ENCODE assay signal across 30 cellular contexts in the genomic region with DNA sequence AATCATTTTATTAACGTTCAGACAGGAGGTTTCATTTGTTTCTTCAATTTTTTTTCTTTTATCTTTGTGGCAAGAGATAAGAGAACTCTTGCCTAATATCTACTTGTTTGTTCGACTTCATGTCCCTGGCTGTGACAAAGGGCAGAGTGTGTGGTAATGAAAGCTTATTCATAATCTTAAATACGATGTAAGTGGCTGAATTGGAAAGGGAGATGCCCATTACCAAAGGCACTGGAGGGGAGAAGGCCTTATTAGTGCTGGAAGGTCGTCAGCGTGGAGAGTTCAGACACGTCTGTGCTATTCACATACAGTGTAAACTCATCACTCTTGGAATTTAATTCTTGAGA.
"Had no signal": no experiment of that assay in that cellular context is flagged by ENCODE, and none has a peak within 500 bp of the region (broad histone marks: within the 10 kb centered on the region; RNA-seq: fewer than 3 reads in every experiment).

No MANE protein-coding gene starts in this region.

- H3K36me3 ChIP-seq: esophagus muscularis mucosa, gastrocnemius medialis, neutrophil, stomach, thyroid gland, upper lobe of left lung, vagina had no signal

- H3K27me3 Mint-ChIP-seq: activated CD4-positive, alpha-beta memory T cell treated with anti-CD3 and anti-CD28 coated beads, Interleukin-2, amount 10 ng/mL, durations not matched to agents 7 days and 5 days; activated CD4-positive, alpha-beta T cell treated with anti-CD3 and anti-CD28 coated beads, Interleukin-2, amount 10 ng/mL, durations not matched to agents 24 days and 14 days; activated naive CD4-positive, alpha-beta T cell treated with anti-CD3 and anti-CD28 coated beads, Interleukin-2, amount 10 ng/mL, durations not matched to agents 7 days and 5 days; activated naive CD8-positive, alpha-beta T cell treated with anti-CD3 and anti-CD28 coated beads, Interleukin-2, amount 10 ng/mL, durations not matched to agents 7 days and 5 days; activated T-cell treated with anti-CD3 and anti-CD28 coated beads, Interleukin-2, amount 50 U/mL, for 24 hours; central memory CD8-positive, alpha-beta T cell; stimulated activated naive B cell treated with anti-CD40 and anti-IgM and Interleukin-4, amounts not matched to agents 10 μg/mL and 1 μg/mL and 100 μg/mL, for 72 hours had no signal

- H3K27me3 ChIP-seq: esophagus muscularis mucosa, gastrocnemius medialis, neutrophil, stomach, thyroid gland, upper lobe of left lung, vagina had no signal

- H3K27ac ChIP-seq: esophagus muscularis mucosa, gastrocnemius medialis, neutrophil, psoas muscle, stomach, thyroid gland, upper lobe of left lung, vagina, VCaP had no signal

- H3K4me1 Mint-ChIP-seq: activated CD4-positive, alpha-beta memory T cell treated with anti-CD3 and anti-CD28 coated beads, Interleukin-2, amount 10 ng/mL, durations not matched to agents 7 days and 5 days; activated CD4-positive, alpha-beta T cell treated with anti-CD3 and anti-CD28 coated beads, Interleukin-2, amount 10 ng/mL, durations not matched to agents 24 days and 14 days; activated naive CD4-positive, alpha-beta T cell treated with anti-CD3 and anti-CD28 coated beads, Interleukin-2, amount 10 ng/mL, durations not matched to agents 7 days and 5 days; activated naive CD8-positive, alpha-beta T cell treated with anti-CD3 and anti-CD28 coated beads, Interleukin-2, amount 10 ng/mL, durations not matched to agents 7 days and 5 days; central memory CD8-positive, alpha-beta T cell; nephron; stimulated activated naive B cell treated with anti-CD40 and anti-IgM and Interleukin-4, amounts not matched to agents 10 μg/mL and 1 μg/mL and 100 μg/mL, for 72 hours had no signal

- H3K4me3 Mint-ChIP-seq: activated CD4-positive, alpha-beta memory T cell treated with anti-CD3 and anti-CD28 coated beads, Interleukin-2, amount 10 ng/mL, durations not matched to agents 7 days and 5 days; activated CD4-positive, alpha-beta T cell treated with anti-CD3 and anti-CD28 coated beads, Interleukin-2, amount 10 ng/mL, durations not matched to agents 24 days and 14 days; activated naive CD4-positive, alpha-beta T cell treated with anti-CD3 and anti-CD28 coated beads, Interleukin-2, amount 10 ng/mL, durations not matched to agents 7 days and 5 days; activated naive CD8-positive, alpha-beta T cell treated with anti-CD3 and anti-CD28 coated beads, Interleukin-2, amount 10 ng/mL, durations not matched to agents 7 days and 5 days; activated T-cell treated with anti-CD3 and anti-CD28 coated beads, Interleukin-2, amount 50 U/mL, for 24 hours; central memory CD8-positive, alpha-beta T cell; nephron; stimulated activated naive B cell treated with anti-CD40 and anti-IgM and Interleukin-4, amounts not matched to agents 10 μg/mL and 1 μg/mL and 100 μg/mL, for 72 hours; T-helper 2 cell treated with Interferon-gamma antibody and Interleukin-4, amounts not matched to agents 5 μg/mL and 100 μg/mL, for 36 hours had no signal

- H3K9me3 ChIP-seq: esophagus muscularis mucosa, gastrocnemius medialis, neutrophil, psoas muscle, thyroid gland, vagina had no signal

- ATAC-seq: gastrocnemius medialis; psoas muscle; stimulated activated naive B cell treated with anti-CD40 and anti-IgM and Interleukin-4, amounts not matched to agents 10 μg/mL and 1 μg/mL and 100 μg/mL, for 72 hours had no signal

- H3K4me3 ChIP-seq: esophagus muscularis mucosa, gastrocnemius medialis, lung, psoas muscle, stomach, thyroid gland, upper lobe of left lung, vagina had no signal

- H3K27ac Mint-ChIP-seq: activated CD4-positive, alpha-beta memory T cell treated with anti-CD3 and anti-CD28 coated beads, Interleukin-2, amount 10 ng/mL, durations not matched to agents 7 days and 5 days; activated CD4-positive, alpha-beta T cell treated with anti-CD3 and anti-CD28 coated beads, Interleukin-2, amount 10 ng/mL, durations not matched to agents 24 days and 14 days; activated naive CD4-positive, alpha-beta T cell treated with anti-CD3 and anti-CD28 coated beads, Interleukin-2, amount 10 ng/mL, durations not matched to agents 7 days and 5 days; activated naive CD8-positive, alpha-beta T cell treated with anti-CD3 and anti-CD28 coated beads, Interleukin-2, amount 10 ng/mL, durations not matched to agents 7 days and 5 days; activated T-cell treated with anti-CD3 and anti-CD28 coated beads, Interleukin-2, amount 50 U/mL, for 24 hours; nephron; stimulated activated naive B cell treated with anti-CD40 and anti-IgM and Interleukin-4, amounts not matched to agents 10 μg/mL and 1 μg/mL and 100 μg/mL, for 72 hours; T-helper 2 cell treated with Interferon-gamma antibody and Interleukin-4, amounts not matched to agents 5 μg/mL and 100 μg/mL, for 36 hours had no signal

- H3K9me3 Mint-ChIP-seq: activated CD4-positive, alpha-beta memory T cell treated with anti-CD3 and anti-CD28 coated beads, Interleukin-2, amount 10 ng/mL, durations not matched to agents 7 days and 5 days; activated CD4-positive, alpha-beta T cell treated with anti-CD3 and anti-CD28 coated beads, Interleukin-2, amount 10 ng/mL, durations not matched to agents 24 days and 14 days; activated naive CD4-positive, alpha-beta T cell treated with anti-CD3 and anti-CD28 coated beads, Interleukin-2, amount 10 ng/mL, durations not matched to agents 7 days and 5 days; activated naive CD8-positive, alpha-beta T cell treated with anti-CD3 and anti-CD28 coated beads, Interleukin-2, amount 10 ng/mL, durations not matched to agents 7 days and 5 days; activated T-cell treated with anti-CD3 and anti-CD28 coated beads, Interleukin-2, amount 50 U/mL, for 24 hours; central memory CD8-positive, alpha-beta T cell; nephron; stimulated activated naive B cell treated with anti-CD40 and anti-IgM and Interleukin-4, amounts not matched to agents 10 μg/mL and 1 μg/mL and 100 μg/mL, for 72 hours; T-helper 2 cell treated with Interferon-gamma antibody and Interleukin-4, amounts not matched to agents 5 μg/mL and 100 μg/mL, for 36 hours had no signal

- DNase-seq: activated CD4-positive, alpha-beta memory T cell treated with anti-CD3 and anti-CD28 coated beads, Interleukin-2, amount 10 ng/mL, durations not matched to agents 7 days and 5 days; activated CD4-positive, alpha-beta T cell treated with anti-CD3 and anti-CD28 coated beads, Interleukin-2, amount 10 ng/mL, durations not matched to agents 24 days and 14 days; activated CD4-positive, CD25-positive, alpha-beta regulatory T cell treated with anti-CD3 and anti-CD28 coated beads, Interleukin-2, amount 50 U/mL, for 72 hours; activated CD8-positive, alpha-beta memory T cell treated with anti-CD3 and anti-CD28 coated beads, Interleukin-2, amount 50 U/mL, for 48 hours; activated gamma-delta T cell; activated naive CD4-positive, alpha-beta T cell treated with anti-CD3 and anti-CD28 coated beads, Interleukin-2, amount 10 ng/mL, durations not matched to agents 7 days and 5 days; activated naive CD8-positive, alpha-beta T cell treated with anti-CD3 and anti-CD28 coated beads, Interleukin-2, amount 10 ng/mL, durations not matched to agents 7 days and 5 days; activated T-cell treated with anti-CD3 and anti-CD28 coated beads, Interleukin-2, amount 50 U/mL, for 24 hours; amygdala; dermis blood vessel endothelial cell; effector CD4-positive, alpha-beta T cell; gastrocnemius medialis; glutamatergic neuron; kidney; psoas muscle; stimulated activated CD4-positive, alpha-beta T cell treated with anti-CD3 and anti-CD28 coated beads, Interleukin-15, amount 100 ng/mL, for 24 hours; stimulated activated CD4-positive, alpha-beta T cell treated with anti-CD3 and anti-CD28 coated beads, Interleukin-2, amount 100 ng/mL, for 24 hours; stimulated activated naive B cell treated with anti-CD40 and anti-IgM and Interleukin-4, amounts not matched to agents 10 μg/mL and 1 μg/mL and 100 μg/mL, for 72 hours; stomach; T-helper 1 cell; thyroid gland; upper lobe of left lung had no signal

- H3K4me1 ChIP-seq: esophagus muscularis mucosa, stomach, thyroid gland, upper lobe of left lung, vagina had no signal
